ENCODE assay signal across 8 cellular contexts in genomic region chr10:110642980-110643655, GRCh38. TPM values are rescaled to one million over a fixed set of nuclear protein-coding genes. Genes with fewer than 3 reads are reported as not detected.
DNase-seq lines count a peak whose midpoint lies in the region; ATAC-seq and TF ChIP-seq lines count a peak whose summit lies in the region.

No MANE protein-coding gene starts in this region.

- peak overlapping the region; percentile 98 to 100 (median 99) for H3K4me2 ChIP-seq in BLaER1 treated with 17β-estradiol and CSF1 and Interleukin-3, amounts not matched to agents 10 nM and 100 nM

- peak overlapping the region in 1 of 11 experiments; percentile 58; a peak in 1 of 22 replicates for H3K9ac ChIP-seq in BLaER1 treated with 17β-estradiol and CSF1 and Interleukin-3, amounts not matched to agents 10 nM and 100 nM

- peaks cover 0 to 3% (median 0%) of the 10 kb centered on the region in 11 experiments; a peak in 1 of 22 replicates for H3K9me3 ChIP-seq in BLaER1 treated with 17β-estradiol and CSF1 and Interleukin-3, amounts not matched to agents 10 nM and 100 nM (replicated peaks in 1 of 11)
- no peaks in the 10 kb centered on the region for H3K9me3 ChIP-seq in MG63
- H3K9me3 ChIP-seq in naive thymus-derived CD4-positive, alpha-beta T cell (ENCODE audit: control insufficient read depth in 2 of 3, low read length in 3 of 3), result no peaks in the 10 kb centered on the region

- H3K9me3 Mint-ChIP-seq in chondrocyte (ENCODE audit: low read depth), result no peaks in the 10 kb centered on the region
- peaks cover 0 to 3% (median 0%) of the 10 kb centered on the region in 11 donors for H3K9me3 Mint-ChIP-seq in naive thymus-derived CD4-positive, alpha-beta T cell

- no peak for ATAC-seq in naive thymus-derived CD4-positive, alpha-beta T cell
- ATAC-seq in HG02884 (IDR thresholded peaks at IDR 0.05; ENCODE audit: unreplicated experiment) (no peak), HG03439 (IDR thresholded peaks at IDR 0.05; ENCODE audit: unreplicated experiment) (no peak)

- peaks cover 30% of the 10 kb centered on the region for H3K4me1 Mint-ChIP-seq in chondrocyte (ENCODE audit: low read depth)
- peaks cover 10 to 36% (median 25%) of the 10 kb centered on the region in 7 donors for H3K4me1 Mint-ChIP-seq in naive thymus-derived CD4-positive, alpha-beta T cell

- DNase-seq in MG63, result no peak
- DNase-seq in chondrocyte (ENCODE audit: low spot score), result no peak
- peak in 1 of 9 donors; percentile 7 for DNase-seq in naive thymus-derived CD4-positive, alpha-beta T cell
- no peak for DNase-seq in NCI-H345 treated with DMSO at 0.1 percent for 48 hours (lab: John Stamatoyannopoulos, UW; ENCODE audit: unreplicated experiment)
- DNase-seq in GM19240 (ENCODE audit: insufficient read length, low spot score), result no peak

- H3K4me3 ChIP-seq in BLaER1 treated with 17β-estradiol and CSF1 and Interleukin-3, amounts not matched to agents 10 nM and 100 nM, result peak overlapping the region; percentile 59 to 78 (median 68)
- H3K4me3 ChIP-seq in MG63, result peak overlapping the region; percentile 46
- peak overlapping the region; percentile 47 for H3K4me3 ChIP-seq in naive thymus-derived CD4-positive, alpha-beta T cell (ENCODE audit: low read length)

- H3K4me3 Mint-ChIP-seq in chondrocyte (ENCODE audit: unreplicated experiment), result peak overlapping the region; percentile 73
- peak overlapping the region; percentile 67 to 87 (median 80) for H3K4me3 Mint-ChIP-seq in naive thymus-derived CD4-positive, alpha-beta T cell

- no peaks in the 10 kb centered on the region for H3K36me3 Mint-ChIP-seq in chondrocyte (ENCODE audit: low read depth)
- H3K36me3 Mint-ChIP-seq in naive thymus-derived CD4-positive, alpha-beta T cell, result no peaks in the 10 kb centered on the region

- no peak for TF ChIP-seq CTCF in chondrocyte (IDR thresholded peaks at IDR 0.05)

- H3K4me1 ChIP-seq in BLaER1 treated with 17β-estradiol and CSF1 and Interleukin-3, amounts not matched to agents 10 nM and 100 nM, result peaks cover 10 to 19% (median 16%) of the 10 kb centered on the region in 10 experiments; a peak in 18 of 20 replicates
- peaks cover 10 to 14% of the 10 kb centered on the region in 2 donors for H3K4me1 ChIP-seq in naive thymus-derived CD4-positive, alpha-beta T cell (ENCODE audit: control insufficient read depth in 2 of 2, insufficient read depth in 2 of 2, low read length in 2 of 2)

- H3K27ac ChIP-seq in BLaER1 treated with 17β-estradiol and CSF1 and Interleukin-3, amounts not matched to agents 10 nM and 100 nM, result no peak overlapping the region
- H3K27ac ChIP-seq in naive thymus-derived CD4-positive, alpha-beta T cell (ENCODE audit: low read depth, low read length), result no peak overlapping the region

- POLR2A ChIA-PET in naive thymus-derived CD4-positive, alpha-beta T cell (lab: Charles Lee), result no interaction called here

- CTCF ChIA-PET in naive thymus-derived CD4-positive, alpha-beta T cell (lab: Charles Lee), result no interaction called here

- intact Hi-C loops in naive thymus-derived CD4-positive, alpha-beta T cell (cut with micrococcal nuclease), result no loop called here

- peaks cover 0 to 29% (median 18%) of the 10 kb centered on the region in 11 experiments; a peak in 14 of 22 replicates for H4K20me1 ChIP-seq in BLaER1 treated with 17β-estradiol and CSF1 and Interleukin-3, amounts not matched to agents 10 nM and 100 nM

- no peaks in the 10 kb centered on the region for H3K36me3 ChIP-seq in BLaER1 treated with 17β-estradiol and CSF1 and Interleukin-3, amounts not matched to agents 10 nM and 100 nM
- H3K36me3 ChIP-seq in MG63, result no peaks in the 10 kb centered on the region
- peaks cover 0 to 3% (median 0%) of the 10 kb centered on the region in 3 experiments for H3K36me3 ChIP-seq in naive thymus-derived CD4-positive, alpha-beta T cell (ENCODE audit: control insufficient read depth in 2 of 3, insufficient read depth in 3 of 3, low read length in 3 of 3)

- peaks cover 66 to 84% (median 70%) of the 10 kb centered on the region in 11 experiments for H3K27me3 ChIP-seq in BLaER1 treated with 17β-estradiol and CSF1 and Interleukin-3, amounts not matched to agents 10 nM and 100 nM
- peaks cover 40% of the 10 kb centered on the region for H3K27me3 ChIP-seq in MG63
- H3K27me3 ChIP-seq in naive thymus-derived CD4-positive, alpha-beta T cell (ENCODE audit: control insufficient read depth in 2 of 2, insufficient read depth in 2 of 2, low read length in 2 of 2), result peaks cover 0 to 23% of the 10 kb centered on the region in 2 donors

- H3K27ac Mint-ChIP-seq in chondrocyte (ENCODE audit: unreplicated experiment), result peak overlapping the region; percentile 36
- peak overlapping the region in 2 of 9 donors; percentile 38 to 70 for H3K27ac Mint-ChIP-seq in naive thymus-derived CD4-positive, alpha-beta T cell

- H3K27me3 Mint-ChIP-seq in chondrocyte (ENCODE audit: low read depth), result peaks cover 20% of the 10 kb centered on the region
- H3K27me3 Mint-ChIP-seq in naive thymus-derived CD4-positive, alpha-beta T cell, result peaks cover 47 to 77% (median 58%) of the 10 kb centered on the region in 5 donors

RNA-seq across cellular contexts. Expression of gene RBM20, which starts 1.0 kb away (rescaled TPM):
- total RNA-seq in MG63 (2014; rRNA removed; shearing (Covaris generic); ENCODE audit: low replicate concordance), result not detected in 2 replicates
- total RNA-seq in chondrocyte, result 1.4 to 3.8 TPM (median 3.6 TPM) in 3 replicates
- total RNA-seq in naive thymus-derived CD4-positive, alpha-beta T cell, result 1 to 10 TPM in 2 of 5 experiments, under 1 TPM in 3; 0.16 to 1.7 (median 0.40) TPM
- under 1 TPM in 1 of 2 donors, not detected in 1; 0.18 TPM for polyA plus RNA-seq in naive thymus-derived CD4-positive, alpha-beta T cell
